In genomic region chr2:155690785-155691184, GRCh38 we compare ENCODE assay signal across 11 cellular contexts.
DNase-seq lines count a peak whose midpoint lies in the region; ATAC-seq, FAIRE-seq and TF ChIP-seq lines count a peak whose summit lies in the region.
"Had no signal": no experiment of that assay in that cellular context is flagged by ENCODE, and none has a peak within 500 bp of the region (broad histone marks: within the 10 kb centered on the region; RNA-seq: fewer than 3 reads in every experiment).

No MANE protein-coding gene starts in this region.

- CTCF ChIA-PET in GM12878 (lab: Yijun Ruan, JAX): no interaction called here

- RAD21 ChIA-PET in GM12878 (lab: Charles Lee; ENCODE audit: unreplicated experiment): no interaction called here

- ATAC-seq in GM18861 (IDR thresholded peaks at IDR 0.05; ENCODE audit: unreplicated experiment) (peak; percentile 92), GM21723 (IDR thresholded peaks at IDR 0.05; ENCODE audit: unreplicated experiment) (peak; percentile 82), HG03342 (IDR thresholded peaks at IDR 0.05; ENCODE audit: unreplicated experiment) (peak; percentile 98), GM12878 (peak; percentile 83)

- H3K27me3 ChIP-seq in GM12878 (replicated peaks in 1 of 2; ENCODE audit: control insufficient read depth in 2 of 2, insufficient read depth in 2 of 2, low read length in 1 of 2) (no peaks in the 10 kb centered on the region), WERI-Rb-1 (ENCODE audit: insufficient read depth, low read depth, severe bottlenecking) (no peaks in the 10 kb centered on the region)

- FAIRE-seq in GM12878 (lab: Jason Lieb, UNC): no peak

- no peaks in the 10 kb centered on the region for H4K20me1 ChIP-seq in GM12878 (ENCODE audit: control insufficient read depth, insufficient read depth)

- in situ Hi-C loops in GM12878 (cut with MboI): no loop called here

- H3K36me3 ChIP-seq in GM12878 (ENCODE audit: control insufficient read depth in 2 of 2, insufficient read depth in 2 of 2, low read length in 1 of 2) (no peaks in the 10 kb centered on the region), WERI-Rb-1 (no peaks in the 10 kb centered on the region)
- H3K36me3 ChIP-seq: thoracic aorta had no signal

- TF ChIP-seq POLR2A in GM12878 (IDR thresholded peaks at IDR 0.05; ENCODE audit: low read depth, low read length): no peak

- SMC1A ChIA-PET in GM12878 (lab: Charles Lee; ENCODE audit: uncharacterized antibody, unreplicated experiment): interaction anchor here (0.7 to 1.2 kb wide), 3 partner anchors 15 to 626 kb away, joined by 3 read pairs; no protein-coding TSS in a partner anchor

- DNase-seq in GM12878 (ENCODE audit: low read depth, low spot score): no peak
- no peak for DNase-seq in coronary artery (ENCODE audit: low spot score)
- DNase-seq in WERI-Rb-1: no peak
- no peak for DNase-seq in COLO668 (lab: John Stamatoyannopoulos, UW; ENCODE audit: unreplicated experiment)
- DNase-seq in islet precursor cell: no peak
- DNase-seq: CD4-positive, alpha-beta memory T cell; immature natural killer cell had no signal

- 13% methylated on average over 2 of the region's 2 CpGs for WGBS in GM12878 (ENCODE audit: insufficient coverage, insufficient replicate concordance, low lambda C conversion rate, missing lambda C conversion rate)

- no peak for TF ChIP-seq RAD21 in GM12878 (IDR thresholded peaks at IDR 0.05; ENCODE audit: insufficient read depth, low read depth, low read length)

- H3K9me3 ChIP-seq in GM12878 (replicated peaks; ENCODE audit: control insufficient read depth, insufficient read depth, low read length) (no peaks in the 10 kb centered on the region), WERI-Rb-1 (ENCODE audit: severe bottlenecking) (no peaks in the 10 kb centered on the region)
- H3K9me3 ChIP-seq: thoracic aorta had no signal

- H3K79me2 ChIP-seq in GM12878 (ENCODE audit: control insufficient read depth, insufficient read depth, low read length): no peaks in the 10 kb centered on the region

- H3K4me3 ChIP-seq in GM12878: no peak overlapping the region
- no peak overlapping the region for H3K4me3 ChIP-seq in coronary artery
- no peak overlapping the region for H3K4me3 ChIP-seq in WERI-Rb-1 (ENCODE audit: low read depth, low read length)
- H3K4me3 ChIP-seq: thoracic aorta had no signal

- no peak for TF ChIP-seq CTCF in GM12878 (IDR thresholded peaks at IDR 0.05 in 2 of 3, conservative IDR thresholded peaks at IDR 0.05 in 1 of 3; ENCODE audit: control insufficient read depth in 2 of 3, extremely low read depth in 1 of 3, insufficient read depth in 1 of 3, low read depth in 3 of 3, low read length in 3 of 3)
- no peak for TF ChIP-seq CTCF in coronary artery (IDR thresholded peaks at IDR 0.05)
- no peak for TF ChIP-seq CTCF in WERI-Rb-1 (IDR thresholded peaks at IDR 0.05; ENCODE audit: low read depth, low read length)

- H3K4me1 ChIP-seq in GM12878 (ENCODE audit: control insufficient read depth, insufficient read depth, low read length): no peaks in the 10 kb centered on the region

- no peak for TF ChIP-seq EP300 in GM12878 (IDR thresholded peaks at IDR 0.05; ENCODE audit: borderline replicate concordance in 1 of 2, control insufficient read depth in 1 of 2, low read depth in 2 of 2, low read length in 2 of 2)

- H2AFZ ChIP-seq in GM12878 (ENCODE audit: control insufficient read depth, low read depth, low read length): no peak overlapping the region

- BruUV-seq in GM12878 (replicated peaks; lab: Mats Ljungman, UMichigan): no TSS peak

- H3K27ac ChIP-seq in GM12878 (ENCODE audit: control insufficient read depth, insufficient read depth) (no peak overlapping the region), coronary artery (no peak overlapping the region), WERI-Rb-1 (no peak overlapping the region)
- H3K27ac ChIP-seq: thoracic aorta had no signal

- intact Hi-C loops in GM12878 (cut with micrococcal nuclease; ENCODE audit: unreplicated experiment): no loop called here

- no peak overlapping the region for H3K9ac ChIP-seq in GM12878 (ENCODE audit: control insufficient read depth, insufficient read depth, low read length)

- POLR2A ChIA-PET in GM12878 (lab: Charles Lee): no interaction called here

- H3K4me2 ChIP-seq in GM12878 (ENCODE audit: control insufficient read depth, insufficient read depth): no peak overlapping the region

TF ChIP-seq in GM12878, 131 proteins besides CTCF, POLR2A, EP300 and RAD21:
- 0 out of 2 replicates have a peak, but pooled peaks have one; percentile 19 for TF ChIP-seq IKZF1 (conservative IDR thresholded peaks at IDR 0.05)
- TF ChIP-seq JUNB (IDR thresholded peaks at IDR 0.05): peak; percentile 29
- TF ChIP-seq BCL3 (IDR thresholded peaks at IDR 0.05; ENCODE audit: borderline replicate concordance, insufficient read depth, low read depth, low read length, poor library complexity, severe bottlenecking): no peak
- TF ChIP-seq USF2 (IDR thresholded peaks at IDR 0.05; ENCODE audit: borderline replicate concordance, low read depth, low read length): no peak
- TF ChIP-seq NR2F1 (conservative IDR thresholded peaks at IDR 0.05): no peak
- TF ChIP-seq USF1 (IDR thresholded peaks at IDR 0.05; ENCODE audit: borderline replicate concordance, extremely low read length, insufficient read depth, low read depth, low read length): no peak
- TF ChIP-seq E2F4 (IDR thresholded peaks at IDR 0.05; ENCODE audit: low read depth, low read length): no peak
- TF ChIP-seq IKZF2 (IDR thresholded peaks at IDR 0.05): peak; percentile 29 to 32; a peak in 1 of 4 replicates
- 0 out of 2 replicates have a peak, but pooled peaks have one; percentile 20 for TF ChIP-seq MTA2 (IDR thresholded peaks at IDR 0.05; ENCODE audit: low read depth)
- no peak for TF ChIP-seq NFIC (IDR thresholded peaks at IDR 0.05; ENCODE audit: low read depth, low read length)
- TF ChIP-seq HSF1 (IDR thresholded peaks at IDR 0.05; ENCODE audit: low read depth, low read length): no peak
- TF ChIP-seq RCOR1 (conservative IDR thresholded peaks at IDR 0.05; ENCODE audit: low read depth, low read length): no peak
